Comparison of ENCODE assay signal across 8 cellular contexts in genomic region chr6:42929088-42929927, GRCh38. TPM values are rescaled to one million over a fixed set of nuclear protein-coding genes. Genes with fewer than 3 reads are reported as not detected.
DNase-seq lines count a peak whose midpoint lies in the region; ATAC-seq lines count a peak whose summit lies in the region.

Gene CNPY3 (plus strand): TSS chr6:42929480. CDS start chr6:42929571, 91 bp downstream.

- peak within 1 kb of the TSS; percentile 88 to 99 (median 94) for H3K9ac ChIP-seq in BLaER1 treated with 17β-estradiol and CSF1 and Interleukin-3, amounts not matched to agents 10 nM and 100 nM

- peak within 1 kb of the TSS; percentile 79 to 99 (median 94) for H3K4me2 ChIP-seq in BLaER1 treated with 17β-estradiol and CSF1 and Interleukin-3, amounts not matched to agents 10 nM and 100 nM

- peaks cover 16 to 39% (median 29%) of the 10 kb centered on the region in 11 experiments for H3K36me3 ChIP-seq in BLaER1 treated with 17β-estradiol and CSF1 and Interleukin-3, amounts not matched to agents 10 nM and 100 nM

- no peaks in the 10 kb centered on the region for H3K9me3 ChIP-seq in BLaER1 treated with 17β-estradiol and CSF1 and Interleukin-3, amounts not matched to agents 10 nM and 100 nM (replicated peaks in 1 of 11)

- peak; percentile 69 for ATAC-seq in GM19351 (IDR thresholded peaks at IDR 0.05; ENCODE audit: unreplicated experiment)
- ATAC-seq in HG03521 (IDR thresholded peaks at IDR 0.05; ENCODE audit: unreplicated experiment) = peak; percentile 74
- peak; percentile 91 for ATAC-seq in left lobe of liver

- DNase-seq in NCI-H748 (lab: John Stamatoyannopoulos, UW; ENCODE audit: unreplicated experiment) = peak; percentile 100
- DNase-seq in activated CD4-positive, alpha-beta T cell treated with anti-CD3 and anti-CD28 coated beads, Interleukin-2, amount 50 U/mL, for 1 hour = peak; percentile 94
- peak; percentile 92 for DNase-seq in dedifferentiated amniotic fluid mesenchymal stem cell (ENCODE audit: extremely low spot score)
- DNase-seq in left lobe of liver (ENCODE audit: low spot score) = peak; percentile 95
- DNase-seq in stimulated activated CD4-positive, alpha-beta T cell treated with anti-CD3 and anti-CD28 coated beads, Interleukin-2, amount 100 ng/mL, for 4 hours (ENCODE audit: low read depth) = peak; percentile 78

- H3K4me1 ChIP-seq in BLaER1 treated with 17β-estradiol and CSF1 and Interleukin-3, amounts not matched to agents 10 nM and 100 nM = peaks cover 75 to 85% (median 80%) of the 10 kb centered on the region in 10 experiments

- peaks cover 12 to 42% (median 40%) of the 10 kb centered on the region in 11 experiments; a peak in 19 of 22 replicates for H4K20me1 ChIP-seq in BLaER1 treated with 17β-estradiol and CSF1 and Interleukin-3, amounts not matched to agents 10 nM and 100 nM

- H3K27ac ChIP-seq in BLaER1 treated with 17β-estradiol and CSF1 and Interleukin-3, amounts not matched to agents 10 nM and 100 nM = peak within 1 kb of the TSS; percentile 85 to 99 (median 97)

- peak within 1 kb of the TSS; percentile 73 to 91 (median 81) for H3K4me3 ChIP-seq in BLaER1 treated with 17β-estradiol and CSF1 and Interleukin-3, amounts not matched to agents 10 nM and 100 nM

- H3K27me3 ChIP-seq in BLaER1 treated with 17β-estradiol and CSF1 and Interleukin-3, amounts not matched to agents 10 nM and 100 nM = no peaks in the 10 kb centered on the region

RNA-seq across cellular contexts. Expression of gene CNPY3, which starts in this region (rescaled TPM):
- total RNA-seq in left lobe of liver = 50.3 TPM

Comparison
In these comparisons a context has a peak if more than half of its experiments do, and no peak if none do; other contexts are left out.
1. Peak in every context shown above with its lines: DNase-seq, ATAC-seq, H3K4me3 ChIP-seq and H3K27ac ChIP-seq.